ENCODE assay signal across 27 cellular contexts in the genomic region with DNA sequence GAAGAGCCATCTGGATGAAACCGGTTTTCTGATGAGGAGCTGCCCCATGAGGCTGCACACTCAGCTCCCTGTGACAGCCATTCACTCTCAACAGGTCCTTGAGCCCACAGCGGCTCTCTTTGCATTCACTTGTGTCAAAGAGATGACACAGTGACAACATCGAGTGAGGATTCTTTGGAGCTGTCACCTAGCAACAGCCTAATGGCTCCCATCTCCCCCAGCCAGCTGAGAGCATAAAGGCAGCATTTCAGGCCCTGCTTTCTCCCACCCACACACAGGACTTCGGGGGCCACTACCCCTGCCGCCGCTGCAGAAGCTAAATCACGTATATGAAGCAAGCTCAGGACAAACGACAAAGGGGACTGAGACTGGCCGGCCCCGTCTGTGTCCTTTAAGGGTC. TPM values are rescaled to one million over a fixed set of nuclear protein-coding genes. Genes with fewer than 3 reads are reported as not detected.
DNase-seq lines count a peak whose midpoint lies in the region; ATAC-seq and TF ChIP-seq lines count a peak whose summit lies in the region.
"Had no signal": no experiment of that assay in that cellular context is flagged by ENCODE, and none has a peak within 500 bp of the region (broad histone marks: within the 10 kb centered on the region; RNA-seq: fewer than 3 reads in every experiment).

No MANE protein-coding gene starts in this region.

- TF ChIP-seq POLR2A in testis (IDR thresholded peaks at IDR 0.05): no peak

- TF ChIP-seq CTCF in AG04449 (IDR thresholded peaks at IDR 0.05; ENCODE audit: insufficient read depth, low read length, missing control alignments): no peak
- TF ChIP-seq CTCF in testis (IDR thresholded peaks at IDR 0.05): no peak

- H3K36me3 ChIP-seq in mesodermal cell (ENCODE audit: control insufficient read depth, insufficient read depth, low read length) (no peaks in the 10 kb centered on the region), testis (ENCODE audit: low read depth, missing control alignments) (no peaks in the 10 kb centered on the region)
- H3K36me3 ChIP-seq: prostate gland, uterus had no signal

- H3K4me3 Mint-ChIP-seq in activated CD4-positive, alpha-beta T cell treated with anti-CD3 and anti-CD28 coated beads for 36 hours: no peak overlapping the region
- H3K4me3 Mint-ChIP-seq: activated naive CD4-positive, alpha-beta T cell treated with anti-CD3 and anti-CD28 coated beads, Interleukin-2, amount 50 U/mL, for 24 hours; naive thymus-derived CD4-positive, alpha-beta T cell; stimulated activated effector memory CD8-positive, alpha-beta T cell treated with anti-CD3 and anti-CD28 coated beads, Interleukin-12 subunit alpha, Interleukin-12 subunit beta, amount 100 ng/mL, for 72 hours had no signal

- WGBS in mesodermal cell (ENCODE audit: insufficient coverage in 2 of 2), 2 experiments: 66 to 68% methylated on average over 8 to 10 of the region's 10 CpGs
- WGBS in testis, 2 donors: 90 to 93% methylated on average over 8 to 10 of the region's 10 CpGs

- H3K27me3 Mint-ChIP-seq in activated CD4-positive, alpha-beta T cell treated with anti-CD3 and anti-CD28 coated beads for 36 hours: no peaks in the 10 kb centered on the region
- H3K27me3 Mint-ChIP-seq: activated naive CD4-positive, alpha-beta T cell treated with anti-CD3 and anti-CD28 coated beads, Interleukin-2, amount 50 U/mL, for 24 hours had no signal

- H3K4me1 ChIP-seq in mesodermal cell (ENCODE audit: control insufficient read depth, insufficient read depth, low read length, poor library complexity, severe bottlenecking): peaks cover 6% of the 10 kb centered on the region
- H3K4me1 ChIP-seq in testis: no peaks in the 10 kb centered on the region
- H3K4me1 ChIP-seq: prostate gland, uterus had no signal

- no peaks in the 10 kb centered on the region for H3K27me3 ChIP-seq in testis
- H3K27me3 ChIP-seq: uterus had no signal

- H3K36me3 Mint-ChIP-seq in activated CD4-positive, alpha-beta T cell treated with anti-CD3 and anti-CD28 coated beads for 36 hours (ENCODE audit: low read depth): no peaks in the 10 kb centered on the region
- H3K36me3 Mint-ChIP-seq: activated naive CD4-positive, alpha-beta T cell treated with anti-CD3 and anti-CD28 coated beads, Interleukin-2, amount 50 U/mL, for 24 hours; stimulated activated effector memory CD8-positive, alpha-beta T cell treated with anti-CD3 and anti-CD28 coated beads, Interleukin-12 subunit alpha, Interleukin-12 subunit beta, amount 100 ng/mL, for 72 hours had no signal

- H3K27ac Mint-ChIP-seq in activated CD4-positive, alpha-beta T cell treated with anti-CD3 and anti-CD28 coated beads for 36 hours: no peak overlapping the region
- H3K27ac Mint-ChIP-seq: activated naive CD4-positive, alpha-beta T cell treated with anti-CD3 and anti-CD28 coated beads, Interleukin-2, amount 50 U/mL, for 24 hours; naive thymus-derived CD4-positive, alpha-beta T cell; stimulated activated effector memory CD8-positive, alpha-beta T cell treated with anti-CD3 and anti-CD28 coated beads, Interleukin-12 subunit alpha, Interleukin-12 subunit beta, amount 100 ng/mL, for 72 hours had no signal

- no peaks in the 10 kb centered on the region for H3K9me3 Mint-ChIP-seq in activated CD4-positive, alpha-beta T cell treated with anti-CD3 and anti-CD28 coated beads for 36 hours (ENCODE audit: low read depth)
- H3K9me3 Mint-ChIP-seq: activated naive CD4-positive, alpha-beta T cell treated with anti-CD3 and anti-CD28 coated beads, Interleukin-2, amount 50 U/mL, for 24 hours; stimulated activated effector memory CD8-positive, alpha-beta T cell treated with anti-CD3 and anti-CD28 coated beads, Interleukin-12 subunit alpha, Interleukin-12 subunit beta, amount 100 ng/mL, for 72 hours had no signal

- H3K27ac ChIP-seq in mesodermal cell (ENCODE audit: low read depth, low read length, severe bottlenecking) (peak overlapping the region; percentile 23), testis (no peak overlapping the region)
- H3K27ac ChIP-seq: PC-9, prostate gland, uterus had no signal

- POLR2A ChIA-PET in AG04449 (lab: Yijun Ruan, JAX): no interaction called here
- POLR2A ChIA-PET in activated CD4-positive, alpha-beta T cell treated with anti-CD3 and anti-CD28 coated beads for 36 hours (lab: Charles Lee): interaction anchor here (0.6 kb wide), 1 partner anchor 12 kb away, joined by 5 read pairs; no protein-coding TSS in a partner anchor

- H3K4me3 ChIP-seq in AG04449 (ENCODE audit: low read depth, low read length): peak overlapping the region; percentile 10; the same call in 1 of the 2 replicates
- no peak overlapping the region for H3K4me3 ChIP-seq in mesodermal cell (ENCODE audit: extremely low read depth, insufficient read depth, low read length, poor library complexity, severe bottlenecking)
- no peak overlapping the region for H3K4me3 ChIP-seq in testis
- H3K4me3 ChIP-seq: PC-9, prostate gland, uterus had no signal

- H3K9me3 ChIP-seq in mesodermal cell (ENCODE audit: control insufficient read depth, low read length) (no peaks in the 10 kb centered on the region), testis (no peaks in the 10 kb centered on the region)
- H3K9me3 ChIP-seq: prostate gland, uterus had no signal

- DNase-seq in AG04449 (ENCODE audit: low read depth, low spot score) (no peak), NCI-H1436 (lab: John Stamatoyannopoulos, UW) (peak; percentile 85), NCI-H510A (lab: John Stamatoyannopoulos, UW) (peak; percentile 51), testis (no peak)
- no peak for DNase-seq in activated CD8-positive, alpha-beta memory T cell treated with anti-CD3 and anti-CD28 coated beads, Interleukin-2, amount 50 U/mL, for 4 hours
- no peak for DNase-seq in activated CD4-positive, alpha-beta T cell treated with anti-CD3 and anti-CD28 coated beads for 36 hours
- DNase-seq: activated CD4-positive, CD25-positive, alpha-beta regulatory T cell treated with anti-CD3 and anti-CD28 coated beads, Interleukin-2, amount 50 U/mL, for 72 hours; anterior cingulate cortex; C1 segment of cervical spinal cord; dermis blood vessel endothelial cell; GDM1; naive thymus-derived CD4-positive, alpha-beta T cell; NCI-H2081 treated with DMSO at 0.1 percent for 48 hours; NCI-H82; PC-9; SHP77 treated with DMSO at 0.1 percent for 48 hours; stimulated activated CD4-positive, alpha-beta T cell treated with anti-CD3 and anti-CD28 coated beads, Interleukin-2, amount 100 ng/mL, for 24 hours; uterus had no signal

- CTCF ChIA-PET in AG04449 (lab: Yijun Ruan, JAX): interaction anchor here (0.6 to 1.9 kb wide), 3 partner anchors 20 to 227 kb away, joined by 3 to 5 read pairs (median 5); partner anchors contain the start of gene KLHDC10
- CTCF ChIA-PET in activated CD4-positive, alpha-beta T cell treated with anti-CD3 and anti-CD28 coated beads for 36 hours (lab: Charles Lee): interaction anchor here (0.6 to 0.7 kb wide), 2 partner anchors 32 to 1164 kb away, joined by 3 read pairs; no protein-coding TSS in a partner anchor

- ATAC-seq in HG03280 (IDR thresholded peaks at IDR 0.05; ENCODE audit: unreplicated experiment): no peak
- no peak for ATAC-seq in activated CD4-positive, alpha-beta T cell treated with anti-CD3 and anti-CD28 coated beads for 36 hours
- ATAC-seq: naive thymus-derived CD4-positive, alpha-beta T cell; stimulated activated effector memory CD8-positive, alpha-beta T cell treated with anti-CD3 and anti-CD28 coated beads, Interleukin-12 subunit alpha, Interleukin-12 subunit beta, amount 100 ng/mL, for 72 hours had no signal

- intact Hi-C loops in activated CD4-positive, alpha-beta T cell treated with anti-CD3 and anti-CD28 coated beads for 36 hours (cut with DNase I, micrococcal nuclease): no loop called here
- intact Hi-C loops in testis (cut with DNase I; ENCODE audit: low total_unique reads): no loop called here

- no peaks in the 10 kb centered on the region for H3K4me1 Mint-ChIP-seq in activated CD4-positive, alpha-beta T cell treated with anti-CD3 and anti-CD28 coated beads for 36 hours
- H3K4me1 Mint-ChIP-seq: activated naive CD4-positive, alpha-beta T cell treated with anti-CD3 and anti-CD28 coated beads, Interleukin-2, amount 50 U/mL, for 24 hours; naive thymus-derived CD4-positive, alpha-beta T cell; stimulated activated effector memory CD8-positive, alpha-beta T cell treated with anti-CD3 and anti-CD28 coated beads, Interleukin-12 subunit alpha, Interleukin-12 subunit beta, amount 100 ng/mL, for 72 hours had no signal

RNA-seq across cellular contexts. Expression of gene CPA4, which starts 4.7 kb away (rescaled TPM):
- polyA plus RNA-seq in mesodermal cell (2013, experiment 1 of 2): 6.6 TPM
- 6.3 TPM for polyA plus RNA-seq in mesodermal cell (2013, experiment 2 of 2)
- total RNA-seq in activated CD4-positive, alpha-beta T cell treated with anti-CD3 and anti-CD28 coated beads for 36 hours: not detected
- under 1 TPM; 0.31 to 0.68 TPM for total RNA-seq in testis
- polyA plus RNA-seq in testis (ENCODE audit: insufficient read depth, low read depth, low replicate concordance): 0.94 TPM
- total RNA-seq: activated CD8-positive, alpha-beta memory T cell treated with anti-CD3 and anti-CD28 coated beads for 36 hours; naive thymus-derived CD4-positive, alpha-beta T cell had no signal
- polyA plus RNA-seq: naive thymus-derived CD4-positive, alpha-beta T cell had no signal

RNA-seq across cellular contexts. Expression of gene CPA2, which starts 31.0 kb away (rescaled TPM):
- 0.26 TPM for polyA plus RNA-seq in mesodermal cell (2013, experiment 1 of 2)
- 0.61 TPM for polyA plus RNA-seq in mesodermal cell (2013, experiment 2 of 2)
- total RNA-seq in activated CD4-positive, alpha-beta T cell treated with anti-CD3 and anti-CD28 coated beads for 36 hours: under 1 TPM in 1 of 2 experiments, not detected in 1; 0.18 TPM
- total RNA-seq in testis: 1 to 10 TPM; 1.4 to 2.4 TPM
- polyA plus RNA-seq in testis (ENCODE audit: insufficient read depth, low read depth, low replicate concordance): 1.1 TPM
- total RNA-seq: activated CD8-positive, alpha-beta memory T cell treated with anti-CD3 and anti-CD28 coated beads for 36 hours; cardiac septum; dermis blood vessel endothelial cell; MCF 10A; naive thymus-derived CD4-positive, alpha-beta T cell; PC-9; prostate gland had no signal
- polyA plus RNA-seq: naive thymus-derived CD4-positive, alpha-beta T cell had no signal

RNA-seq across cellular contexts. Expression of gene CPA5, which starts 47.0 kb away (rescaled TPM):
- not detected for polyA plus RNA-seq in mesodermal cell (2013, experiment 1 of 2)
- not detected for polyA plus RNA-seq in mesodermal cell (2013, experiment 2 of 2)
- total RNA-seq in activated CD4-positive, alpha-beta T cell treated with anti-CD3 and anti-CD28 coated beads for 36 hours: under 1 TPM; 0.39 to 0.56 TPM
- 10 to 100 TPM; 11.5 to 46.7 TPM for total RNA-seq in testis
- 59.4 TPM for polyA plus RNA-seq in testis (ENCODE audit: insufficient read depth, low read depth, low replicate concordance)
- total RNA-seq: cardiac septum, dermis blood vessel endothelial cell, PC-9, skeletal muscle tissue, uterus had no signal

Comparison
In these comparisons a context has a peak if more than half of its experiments do, and no peak if none do; other contexts are left out.
1. DNase-seq: peak in NCI-H1436 (single experiment) and NCI-H510A (single experiment); none in AG04449 (single experiment), activated CD8-positive, alpha-beta memory T cell treated with anti-CD3 and anti-CD28 coated beads, Interleukin-2, amount 50 U/mL, for 4 hours (single experiment), activated CD4-positive, alpha-beta T cell treated with anti-CD3 and anti-CD28 coated beads for 36 hours (single experiment) and testis (single experiment).
2. RNA of gene CPA5, which starts 47.0 kb away (total RNA-seq): 11.5 to 46.7 TPM in testis; 0.39 to 0.56 TPM in activated CD4-positive, alpha-beta T cell treated with anti-CD3 and anti-CD28 coated beads for 36 hours; every median in the first group is over 4 times any median in the second.